Comparison of ENCODE assay signal across 27 cellular contexts in genomic region chr13:74586839-74587238, GRCh38.
DNase-seq lines count a peak whose midpoint lies in the region; ATAC-seq and TF ChIP-seq lines count a peak whose summit lies in the region.
"Had no signal": no experiment of that assay in that cellular context is flagged by ENCODE, and none has a peak within 500 bp of the region (broad histone marks: within the 10 kb centered on the region; RNA-seq: fewer than 3 reads in every experiment).

No MANE protein-coding gene starts in this region.

- H3K4me2 ChIP-seq in PC-3 (ENCODE audit: low read length), result no peak overlapping the region

- no peaks in the 10 kb centered on the region; the same call in 1 of the 2 replicates for H3K4me1 ChIP-seq in PC-3 (ENCODE audit: insufficient read depth, low read length)
- H3K4me1 ChIP-seq: SJCRH30 had no signal

- POLR2A ChIA-PET in PC-3 (lab: Charles Lee; ENCODE audit: unreplicated experiment), result no interaction called here

- peak; percentile 17 for DNase-seq in EL
- peak; percentile 59 for DNase-seq in PC-3
- DNase-seq in fibroblast of peridontal ligament (ENCODE audit: extremely low read depth), result peak; percentile 11
- DNase-seq in retinal pigment epithelial cell (ENCODE audit: low read depth), result peak; percentile 19
- DNase-seq in GF-D8 (lab: John Stamatoyannopoulos, UW), result no peak
- DNase-seq in effector CD8-positive, alpha-beta T cell (lab: John Stamatoyannopoulos, UW), result no peak
- DNase-seq: 8988T; ACHN; CD4-positive, CD25-positive, alpha-beta regulatory T cell; DMS153; DND-41; GOT3; HCEC 1CT; Kasumi-1; MV-4-11; NCI-H1105 treated with DMSO at 0.1 percent for 48 hours; NCI-H146; NCI-H1930; NCI-H2107; NCI-H446; NCI-H524 treated with DMSO at 0.1 percent for 48 hours; NCI-H774; SJCRH30 had no signal

- no peak overlapping the region for H3K27ac ChIP-seq in PC-3 (ENCODE audit: low read length)
- H3K27ac ChIP-seq: SJCRH30 had no signal

- H3K27me3 ChIP-seq in PC-3 (ENCODE audit: low read length), result no peaks in the 10 kb centered on the region
- H3K27me3 ChIP-seq: SJCRH30 had no signal

- BruUV-seq in PC-3 (replicated peaks; lab: Mats Ljungman, UMichigan), result no TSS peak

- H3K4me3 ChIP-seq in PC-3 (ENCODE audit: low read length) (no peak overlapping the region), retinal pigment epithelial cell (ENCODE audit: low read length) (no peak overlapping the region)
- H3K4me3 ChIP-seq: K562, SJCRH30 had no signal

- ATAC-seq in PC-3, result peak; percentile 77
- no peak for ATAC-seq in GM21423 (IDR thresholded peaks at IDR 0.05; ENCODE audit: unreplicated experiment)
- ATAC-seq: HepG2, K562, SK-N-SH treated with all-trans-retinoic acid at 6 μM for 48 hours had no signal

- no peaks in the 10 kb centered on the region for H3K9me2 ChIP-seq in PC-3 (replicated peaks; ENCODE audit: low read length)

- no peak overlapping the region for H2AFZ ChIP-seq in PC-3 (ENCODE audit: low read length)

- no peaks in the 10 kb centered on the region for H4K20me1 ChIP-seq in PC-3 (ENCODE audit: low read length)

- no peaks in the 10 kb centered on the region for H3F3A ChIP-seq in PC-3 (ENCODE audit: low read length, unreplicated experiment)

- no peaks in the 10 kb centered on the region for H3K79me2 ChIP-seq in PC-3 (ENCODE audit: low read length)

- CTCF ChIA-PET in PC-3 (lab: Charles Lee), result no interaction called here

- intact Hi-C loops in PC-3 (cut with micrococcal nuclease), result no loop called here

- H3K9ac ChIP-seq in PC-3 (ENCODE audit: low read length), result no peak overlapping the region

- H3K36me3 ChIP-seq in PC-3 (ENCODE audit: low read depth, low read length), result no peaks in the 10 kb centered on the region
- H3K36me3 ChIP-seq: SJCRH30 had no signal

- TF ChIP-seq CTCF in PC-3 (conservative IDR thresholded peaks at IDR 0.05; ENCODE audit: low read depth, low read length) (no peak), retinal pigment epithelial cell (conservative IDR thresholded peaks at IDR 0.05; ENCODE audit: low read depth, low read length) (no peak)

- H3K9me3 ChIP-seq in PC-3 (ENCODE audit: low read length), result no peaks in the 10 kb centered on the region
- H3K9me3 ChIP-seq: SJCRH30 had no signal

Comparison
In these comparisons a context has a peak if more than half of its experiments do, and no peak if none do; other contexts are left out.
1. DNase-seq: peak in EL (single experiment), PC-3 (single experiment), fibroblast of peridontal ligament (single experiment) and retinal pigment epithelial cell (single experiment); none in GF-D8 (single experiment) and effector CD8-positive, alpha-beta T cell (single experiment).